8 cellular contexts compared by ENCODE assay signal in the genomic region with DNA sequence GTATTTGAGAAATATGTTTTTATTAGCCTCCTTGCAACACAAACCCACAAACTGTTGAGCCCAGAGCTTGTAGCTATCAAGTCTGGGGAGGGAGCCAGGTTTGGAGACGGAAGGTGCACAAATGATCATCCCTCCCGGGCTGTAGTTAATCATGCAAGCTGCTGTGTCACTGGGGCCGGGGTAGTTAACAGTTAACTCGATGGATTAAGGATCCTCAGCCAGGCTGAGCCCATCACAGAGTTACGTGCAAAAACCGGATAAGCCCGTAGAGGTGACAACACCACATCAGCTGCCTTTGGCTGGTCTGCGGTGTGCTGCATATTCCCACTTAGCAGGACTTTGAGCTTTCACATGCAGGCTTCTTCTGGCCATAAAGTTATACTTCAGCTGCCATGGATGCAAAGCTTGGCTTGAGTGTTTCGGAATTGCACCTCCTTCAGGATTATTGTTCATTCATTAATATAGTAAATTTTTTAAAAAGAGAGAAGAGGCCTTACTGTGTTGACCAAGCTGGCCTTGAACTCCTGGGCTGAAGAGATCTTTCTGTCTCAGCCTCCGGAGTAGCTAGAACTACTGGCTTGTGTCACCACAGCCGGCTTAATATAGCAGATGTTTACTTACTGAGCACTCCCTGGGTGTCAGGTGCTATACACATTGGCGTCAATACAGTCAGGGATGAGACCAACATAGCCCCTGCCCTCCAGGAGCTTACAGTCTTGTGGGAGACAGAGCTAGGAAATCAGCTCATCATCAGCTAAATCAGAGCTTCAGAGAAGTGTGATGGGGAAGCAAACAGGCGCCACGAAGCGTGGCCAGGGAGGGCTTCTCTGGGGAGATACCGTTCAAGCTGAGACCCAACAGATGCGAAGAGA.
DNase-seq lines count a peak whose midpoint lies in the region; ATAC-seq and TF ChIP-seq lines count a peak whose summit lies in the region.

No MANE protein-coding gene starts in this region.

- TF ChIP-seq EP300 in sigmoid colon (IDR thresholded peaks at IDR 0.05) = no peak

- no peak overlapping the region for H3K27ac Mint-ChIP-seq in type B pancreatic cell

- H3K4me3 ChIP-seq in esophagus squamous epithelium = no peak overlapping the region
- no peak overlapping the region for H3K4me3 ChIP-seq in sigmoid colon

- H3K4me1 ChIP-seq in esophagus squamous epithelium (peaks cover 24 to 86% (median 25%) of the 10 kb centered on the region in 3 donors), sigmoid colon (peaks cover 0 to 53% (median 44%) of the 10 kb centered on the region in 4 donors)

- TF ChIP-seq POLR2A in esophagus squamous epithelium (IDR thresholded peaks at IDR 0.05) (no peak), sigmoid colon (IDR thresholded peaks at IDR 0.05) (no peak)

- H3K27me3 ChIP-seq in esophagus squamous epithelium (no peaks in the 10 kb centered on the region), sigmoid colon (no peaks in the 10 kb centered on the region)

- peaks cover 13% of the 10 kb centered on the region for H3K36me3 Mint-ChIP-seq in type B pancreatic cell

- H3K27ac ChIP-seq in esophagus squamous epithelium = peak overlapping the region; percentile 18 to 92 (median 88)
- H3K27ac ChIP-seq in sigmoid colon = peak overlapping the region; percentile 68 to 88 (median 84)

- peak; percentile 96 for DNase-seq in NCI-H82 (lab: John Stamatoyannopoulos, UW)
- no peak for DNase-seq in esophagus squamous epithelium (lab: John Stamatoyannopoulos, UW)
- no peak for DNase-seq in sigmoid colon
- no peak for DNase-seq in NCI-H187 (lab: John Stamatoyannopoulos, UW)
- no peak for DNase-seq in HUDEP-2 (lab: John Stamatoyannopoulos, UW; ENCODE audit: unreplicated experiment in 76 of 76)
- no peak for DNase-seq in type B pancreatic cell (ENCODE audit: extremely low spot score, unreplicated experiment)

- H3K4me1 Mint-ChIP-seq in type B pancreatic cell (ENCODE audit: unreplicated experiment) = peaks cover 25% of the 10 kb centered on the region

- ATAC-seq in GM18909 (IDR thresholded peaks at IDR 0.05; ENCODE audit: poor library complexity, unreplicated experiment) (peak; percentile 41), GM21576 (IDR thresholded peaks at IDR 0.05; ENCODE audit: unreplicated experiment) (no peak)

- H3K9me3 Mint-ChIP-seq in type B pancreatic cell = no peaks in the 10 kb centered on the region

- no peaks in the 10 kb centered on the region for H3K9me3 ChIP-seq in esophagus squamous epithelium
- no peaks in the 10 kb centered on the region for H3K9me3 ChIP-seq in sigmoid colon

- H3K27me3 Mint-ChIP-seq in type B pancreatic cell = no peaks in the 10 kb centered on the region

- H3K36me3 ChIP-seq in esophagus squamous epithelium (no peaks in the 10 kb centered on the region), sigmoid colon (peaks cover 0 to 4% (median 0%) of the 10 kb centered on the region in 4 donors)

- 72 to 73% methylated on average over 15 to 17 of the region's 17 CpGs for WGBS in esophagus squamous epithelium, 2 donors
- 39 to 70% methylated on average over 17 of the region's 17 CpGs for WGBS in sigmoid colon, 2 donors

- H3K4me3 Mint-ChIP-seq in type B pancreatic cell = no peak overlapping the region

- intact Hi-C loops in esophagus squamous epithelium (cut with DNase I) (no loop called here), sigmoid colon (cut with DNase I) (loop anchor here (2.0 kb wide), 1 partner anchor 18 kb away; no protein-coding TSS in a partner anchor)

- TF ChIP-seq CTCF in esophagus squamous epithelium (IDR thresholded peaks at IDR 0.05) (no peak), sigmoid colon (IDR thresholded peaks at IDR 0.05) (no peak), type B pancreatic cell (conservative IDR thresholded peaks at IDR 0.05) (no peak)
